ENCODE assay signal across 8 cellular contexts in genomic region chr10:68074404-68074774, GRCh38. TPM values are rescaled to one million over a fixed set of nuclear protein-coding genes. Genes with fewer than 3 reads are reported as not detected.
A peak's percentile ranks its signal among the peaks of the same experiment; 100 is the strongest.
DNase-seq lines count a peak whose midpoint lies in the region; ATAC-seq, FAIRE-seq and TF ChIP-seq lines count a peak whose summit lies in the region.

No MANE protein-coding gene starts in this region.

- DNase-seq in CD8-positive, alpha-beta T cell: no peak
- DNase-seq in Karpas-422 (no peak), bronchial epithelial cell (ENCODE audit: low read depth) (no peak), EL (no peak), HK-2 (ENCODE audit: unreplicated experiment) (no peak)

- POLR2A ChIA-PET in CD8-positive, alpha-beta T cell (lab: Charles Lee): interaction anchor here (1.0 kb wide), 1 partner anchor 190 kb away, joined by 3 read pairs; the partner anchor contains the start of gene SIRT1

- FAIRE-seq in bronchial epithelial cell (lab: Jason Lieb, UNC): no peak

- peaks cover 12% of the 10 kb centered on the region for H4K20me1 ChIP-seq in Karpas-422 (ENCODE audit: insufficient read depth, low read depth, low read length)

- H3K4me2 ChIP-seq in Karpas-422 (ENCODE audit: low read depth, low read length, poor library complexity, severe bottlenecking): peak overlapping the region; percentile 98

- H3K9me2 ChIP-seq in Karpas-422 (replicated peaks; ENCODE audit: insufficient read depth, low read length): 0 out of 2 replicates have a peak, but pooled peaks cover 2% of the 10 kb centered on the region

- 0% methylated on average over 13 to 16 of the region's 20 CpGs for WGBS in mesodermal cell (ENCODE audit: insufficient coverage in 2 of 2), 2 experiments

- H3K27me3 Mint-ChIP-seq in CD8-positive, alpha-beta T cell (ENCODE audit: low read depth): no peaks in the 10 kb centered on the region

- no peaks in the 10 kb centered on the region for H3K9me3 Mint-ChIP-seq in CD8-positive, alpha-beta T cell

- no peak for ATAC-seq in CD8-positive, alpha-beta T cell
- ATAC-seq in HG03159 (IDR thresholded peaks at IDR 0.05; ENCODE audit: unreplicated experiment): no peak
- ATAC-seq in GM21529 (IDR thresholded peaks at IDR 0.05; ENCODE audit: unreplicated experiment): no peak

- H3K27me3 ChIP-seq in CD8-positive, alpha-beta T cell (ENCODE audit: insufficient read depth, low read length): no peaks in the 10 kb centered on the region
- H3K27me3 ChIP-seq in Karpas-422 (ENCODE audit: low read length) (no peaks in the 10 kb centered on the region), bronchial epithelial cell (ENCODE audit: control insufficient read depth, insufficient read depth, low read length) (no peaks in the 10 kb centered on the region)

- H3K4me1 ChIP-seq in CD8-positive, alpha-beta T cell (ENCODE audit: insufficient read depth, low read length): peaks cover 38% of the 10 kb centered on the region
- H3K4me1 ChIP-seq in Karpas-422 (ENCODE audit: low read length) (peaks cover 34% of the 10 kb centered on the region), mesodermal cell (ENCODE audit: control insufficient read depth, insufficient read depth, low read length, poor library complexity, severe bottlenecking) (no peaks in the 10 kb centered on the region)

- peak overlapping the region; percentile 96 for H3K4me3 ChIP-seq in CD8-positive, alpha-beta T cell (ENCODE audit: low read depth, low read length)
- H3K4me3 ChIP-seq in Karpas-422 (ENCODE audit: low read length) (peak overlapping the region; percentile 85), bronchial epithelial cell (ENCODE audit: low read depth, low read length) (peak overlapping the region; percentile 68), mesodermal cell (ENCODE audit: extremely low read depth, insufficient read depth, low read length, poor library complexity, severe bottlenecking) (peak overlapping the region; percentile 85)

- peak overlapping the region; percentile 91 for H3K27ac ChIP-seq in CD8-positive, alpha-beta T cell (ENCODE audit: low read depth, low read length)
- peak overlapping the region; percentile 91 for H3K27ac ChIP-seq in Karpas-422 (ENCODE audit: low read length)
- H3K27ac ChIP-seq in mesodermal cell (ENCODE audit: low read depth, low read length, severe bottlenecking): peak overlapping the region; percentile 97

- H3K36me3 ChIP-seq in CD8-positive, alpha-beta T cell (ENCODE audit: insufficient read depth, low read length): no peaks in the 10 kb centered on the region
- H3K36me3 ChIP-seq in Karpas-422 (ENCODE audit: insufficient read depth, low read length) (peaks cover 25% of the 10 kb centered on the region; the same call in 1 of the 2 replicates), bronchial epithelial cell (ENCODE audit: control insufficient read depth, insufficient read depth, low read length) (no peaks in the 10 kb centered on the region), mesodermal cell (ENCODE audit: control insufficient read depth, insufficient read depth, low read length) (peaks cover 12% of the 10 kb centered on the region)

- H3K9me3 ChIP-seq in CD8-positive, alpha-beta T cell (ENCODE audit: low read length): no peaks in the 10 kb centered on the region
- H3K9me3 ChIP-seq in Karpas-422 (ENCODE audit: low read length) (no peaks in the 10 kb centered on the region), mesodermal cell (ENCODE audit: control insufficient read depth, low read length) (no peaks in the 10 kb centered on the region)

- H2AFZ ChIP-seq in Karpas-422 (ENCODE audit: low read length): no peak overlapping the region

- no peak for TF ChIP-seq CTCF in CD8-positive, alpha-beta T cell (IDR thresholded peaks at IDR 0.05)
- no peak for TF ChIP-seq CTCF in bronchial epithelial cell (IDR thresholded peaks at IDR 0.05; ENCODE audit: insufficient read depth, low read length, severe bottlenecking)

- CTCF ChIA-PET in CD8-positive, alpha-beta T cell (lab: Charles Lee): no interaction called here

- H3K79me2 ChIP-seq in Karpas-422 (ENCODE audit: low read length): peaks cover 55% of the 10 kb centered on the region

- peak overlapping the region; percentile 96 for H3K4me3 Mint-ChIP-seq in CD8-positive, alpha-beta T cell

- H3K27ac Mint-ChIP-seq in CD8-positive, alpha-beta T cell: peak overlapping the region; percentile 93

- peak overlapping the region; percentile 97 for H3K9ac ChIP-seq in Karpas-422 (ENCODE audit: low read length)

- peaks cover 22% of the 10 kb centered on the region for H3K36me3 Mint-ChIP-seq in CD8-positive, alpha-beta T cell

- intact Hi-C loops in CD8-positive, alpha-beta T cell (cut with DNase I, micrococcal nuclease): loop anchor here (2.0 to 10.0 kb wide), 10 partner anchors 192 to 1050 kb away; partner anchors contain the start of genes DDX50 (in 2 of the 2), CCAR1 (in 1 of the 2), HNRNPH3 (in 1 of the 2) and PBLD (in 1 of the 2)

- peaks cover 43% of the 10 kb centered on the region for H3K4me1 Mint-ChIP-seq in CD8-positive, alpha-beta T cell (ENCODE audit: low read depth)

RNA-seq across cellular contexts. Expression of gene HERC4, which starts 0.7 kb away (rescaled TPM):
- total RNA-seq in CD8-positive, alpha-beta T cell: 10 to 100 TPM; 28.4 to 29.2 TPM
- 54.1 and 99.9 TPM in 2 replicates for total RNA-seq in Karpas-422 (2014; rRNA removed; shearing (Covaris generic); ENCODE audit: low replicate concordance)
- total RNA-seq in bronchial epithelial cell: 34.6 and 37.9 TPM in 2 replicates
- polyA plus RNA-seq in mesodermal cell (2013, experiment 1 of 2): 34.7 TPM
- 32.3 TPM for polyA plus RNA-seq in mesodermal cell (2013, experiment 2 of 2)

RNA-seq across cellular contexts. Expression of gene MYPN, which starts 34.9 kb away (rescaled TPM):
- not detected for total RNA-seq in CD8-positive, alpha-beta T cell
- not detected in 2 replicates for total RNA-seq in Karpas-422 (2014; rRNA removed; shearing (Covaris generic); ENCODE audit: low replicate concordance)
- total RNA-seq in bronchial epithelial cell: not detected in 2 replicates
- 0.07 TPM for polyA plus RNA-seq in mesodermal cell (2013, experiment 1 of 2)
- not detected for polyA plus RNA-seq in mesodermal cell (2013, experiment 2 of 2)
